ENCODE assay signal across 8 cellular contexts in the genomic region with DNA sequence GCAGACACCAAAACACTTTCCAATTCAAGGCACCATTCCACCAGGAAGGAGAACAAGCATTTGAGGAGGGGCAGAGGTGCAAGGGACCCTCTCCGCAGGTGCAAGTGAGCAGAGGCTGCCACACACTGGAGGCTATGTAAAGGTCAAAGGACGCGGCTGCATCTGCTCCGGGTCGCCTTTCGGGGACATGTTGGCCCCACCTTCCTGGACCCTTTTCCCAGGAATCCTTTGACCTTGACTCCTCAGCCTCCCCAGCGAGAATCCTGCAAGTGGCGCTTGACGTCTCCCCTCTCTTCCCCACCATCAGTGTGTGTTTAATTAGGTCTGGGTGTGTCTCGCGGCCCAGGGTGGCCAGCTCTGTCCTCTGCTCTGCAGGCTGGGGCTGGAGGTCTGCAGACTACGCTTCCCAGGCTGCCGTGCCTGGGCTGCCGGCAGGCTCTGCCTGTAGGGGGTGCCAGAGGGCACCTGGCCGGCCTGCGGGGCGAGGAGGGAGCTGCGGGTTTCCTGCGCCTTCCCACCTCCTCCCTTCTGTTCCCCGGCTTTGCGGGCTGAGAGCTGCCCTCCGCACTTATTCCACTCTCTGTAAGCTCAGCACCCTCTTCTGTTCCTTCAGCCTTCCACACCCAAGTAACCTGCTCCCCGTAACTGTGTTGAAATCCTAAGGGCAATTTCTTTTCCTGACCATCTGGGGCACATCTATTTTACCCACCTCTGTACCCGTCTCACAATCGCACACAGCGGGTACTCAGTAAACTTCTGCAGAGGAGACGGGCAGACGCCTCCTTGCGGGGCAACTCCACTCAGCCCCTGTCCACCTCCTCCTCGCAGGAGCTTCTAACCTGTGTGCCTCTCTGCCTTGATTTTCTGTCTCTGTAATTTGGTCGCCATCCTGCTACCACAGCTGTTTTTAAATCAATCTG.
DNase-seq lines count a peak whose midpoint lies in the region; ATAC-seq and TF ChIP-seq lines count a peak whose summit lies in the region.

No MANE protein-coding gene starts in this region.

- H3K4me3 ChIP-seq in PC-9: no peak overlapping the region

- CTCF ChIA-PET in PC-9 (lab: Charles Lee): no interaction called here

- no peaks in the 10 kb centered on the region for H3F3A ChIP-seq in PC-9 (ENCODE audit: insufficient read depth, low read depth)

- no peaks in the 10 kb centered on the region for H3K4me1 ChIP-seq in PC-9 (replicated peaks; ENCODE audit: insufficient read depth)

- H3K79me2 ChIP-seq in PC-9 (ENCODE audit: low read depth): no peaks in the 10 kb centered on the region

- TF ChIP-seq CTCF in PC-9 (conservative IDR thresholded peaks at IDR 0.05) (peak; percentile 57), glutamatergic neuron (IDR thresholded peaks at IDR 0.05; ENCODE audit: partially characterized antibody, unreplicated experiment) (peak; percentile 86), progenitor cell of endocrine pancreas (IDR thresholded peaks at IDR 0.05; ENCODE audit: unreplicated experiment) (peak; percentile 97)

- H3K4me3 Mint-ChIP-seq in glutamatergic neuron (ENCODE audit: unreplicated experiment) (peak overlapping the region; percentile 40), progenitor cell of endocrine pancreas (ENCODE audit: low read depth) (peak overlapping the region; percentile 71)

- peak overlapping the region; percentile 33 for H3K27ac Mint-ChIP-seq in glutamatergic neuron (ENCODE audit: unreplicated experiment)
- H3K27ac Mint-ChIP-seq in progenitor cell of endocrine pancreas: peak overlapping the region; percentile 18

- H3K27me3 ChIP-seq in PC-9 (ENCODE audit: insufficient read depth, low read depth): peaks cover 56% of the 10 kb centered on the region

- H3K9me2 ChIP-seq in PC-9 (ENCODE audit: insufficient read depth): no peaks in the 10 kb centered on the region

- no peaks in the 10 kb centered on the region for H3K9me3 ChIP-seq in PC-9 (ENCODE audit: insufficient read depth, low read depth)

- H3K27ac ChIP-seq in PC-9: no peak overlapping the region

- H3K36me3 Mint-ChIP-seq in glutamatergic neuron (ENCODE audit: unreplicated experiment): no peaks in the 10 kb centered on the region
- H3K36me3 Mint-ChIP-seq in progenitor cell of endocrine pancreas (ENCODE audit: insufficient read depth): no peaks in the 10 kb centered on the region

- H3K4me2 ChIP-seq in PC-9: no peak overlapping the region

- intact Hi-C loops in PC-9 (cut with micrococcal nuclease; ENCODE audit: unreplicated experiment): no loop called here

- no TSS peak for BruUV-seq in PC-9 (replicated peaks; lab: Mats Ljungman, UMichigan)

- DNase-seq in GM04504 (ENCODE audit: low read depth): peak; percentile 10
- DNase-seq in PC-9: peak in 1 of 2 experiments; percentile 7
- peak; percentile 78 for DNase-seq in activated effector memory CD4-positive, alpha-beta T cell treated with anti-CD3 and anti-CD28 coated beads, Interleukin-2, amount 50 U/mL, for 16 hours
- peak; percentile 82 for DNase-seq in glutamatergic neuron
- DNase-seq in progenitor cell of endocrine pancreas (ENCODE audit: low spot score, unreplicated experiment): peak; percentile 68
- no peak for DNase-seq in cerebellar nuclear complex (lab: John Stamatoyannopoulos, UW)

- H2AFZ ChIP-seq in PC-9: no peak overlapping the region

- peak; percentile 43 for ATAC-seq in HG02763 (IDR thresholded peaks at IDR 0.05; ENCODE audit: unreplicated experiment)
- ATAC-seq in GM21619 (IDR thresholded peaks at IDR 0.05; ENCODE audit: unreplicated experiment): no peak

- H3K36me3 ChIP-seq in PC-9 (ENCODE audit: low read depth): no peaks in the 10 kb centered on the region

- POLR2A ChIA-PET in PC-9 (lab: Charles Lee; ENCODE audit: unreplicated experiment): no interaction called here

- H4K20me1 ChIP-seq in PC-9 (ENCODE audit: insufficient read depth): no peaks in the 10 kb centered on the region

- H3K9me3 Mint-ChIP-seq in glutamatergic neuron (ENCODE audit: unreplicated experiment) (peaks cover 13% of the 10 kb centered on the region), progenitor cell of endocrine pancreas (ENCODE audit: low read depth) (no peaks in the 10 kb centered on the region)

- peaks cover 15% of the 10 kb centered on the region for H3K27me3 Mint-ChIP-seq in glutamatergic neuron (ENCODE audit: unreplicated experiment)
- H3K27me3 Mint-ChIP-seq in progenitor cell of endocrine pancreas: peaks cover 12% of the 10 kb centered on the region

- H3K4me1 Mint-ChIP-seq in glutamatergic neuron (ENCODE audit: low read depth, unreplicated experiment) (peaks cover 13% of the 10 kb centered on the region), progenitor cell of endocrine pancreas (ENCODE audit: low read depth) (peaks cover 20% of the 10 kb centered on the region)

Comparison
In these comparisons a context has a peak if more than half of its experiments do, and no peak if none do; other contexts are left out.
1. DNase-seq: peak in GM04504 (single experiment), activated effector memory CD4-positive, alpha-beta T cell treated with anti-CD3 and anti-CD28 coated beads, Interleukin-2, amount 50 U/mL, for 16 hours (single experiment), glutamatergic neuron (single experiment) and progenitor cell of endocrine pancreas (single experiment); none in cerebellar nuclear complex (0 of 2).
2. Peak in every context shown above with its lines, with median percentiles within 50 percentile points of each other: CTCF ChIP-seq.